In the genomic region with DNA sequence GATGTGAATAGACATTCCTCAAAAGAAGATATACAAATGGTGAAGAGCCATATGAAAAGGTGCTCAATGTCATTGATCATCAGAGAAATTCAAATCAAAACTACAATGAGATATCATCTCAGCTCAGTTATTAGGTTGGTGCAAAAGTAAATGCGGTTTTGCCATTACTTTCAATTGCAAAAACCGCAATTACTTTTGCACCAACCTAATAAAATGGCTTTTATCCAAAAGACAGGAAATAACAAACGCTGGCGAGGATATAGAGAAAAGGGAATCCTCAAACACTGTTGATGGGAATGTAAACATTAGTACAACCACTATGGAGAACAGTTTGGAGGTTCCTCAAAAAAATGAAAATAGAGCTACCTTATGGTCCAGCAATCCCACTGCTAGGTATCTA, we compare ENCODE assay signal across 38 cellular contexts. TPM values are rescaled to one million over a fixed set of nuclear protein-coding genes. Genes with fewer than 3 reads are reported as not detected.
"Had no signal": no experiment of that assay in that cellular context is flagged by ENCODE, and none has a peak within 500 bp of the region (broad histone marks: within the 10 kb centered on the region; RNA-seq: fewer than 3 reads in every experiment).

No MANE protein-coding gene starts in this region.

- H3K9me3 ChIP-seq: adrenal gland, esophagus muscularis mucosa, gastrocnemius medialis had no signal

- H3K4me3 Mint-ChIP-seq: activated B cell treated with CpG ODN at 0.5 μM for 24 hours; activated CD8-positive, alpha-beta T cell treated with anti-CD3 and anti-CD28 coated beads for 36 hours; activated naive CD4-positive, alpha-beta T cell treated with anti-CD3 and anti-CD28 coated beads, Interleukin-2, amount 50 U/mL, for 24 hours; activated naive CD8-positive, alpha-beta T cell treated with anti-CD3 and anti-CD28 coated beads for 36 hours; activated naive CD8-positive, alpha-beta T cell treated with anti-CD3 and anti-CD28 coated beads, Interleukin-2, amount 50 U/mL, for 24 hours; activated T-cell treated with anti-CD3 and anti-CD28 coated beads, Interleukin-2, amount 50 U/mL, for 4 hours; activated T-helper 17 cell treated with anti-CD3 and anti-CD28 coated beads, Interleukin-2, amount 50 U/mL, for 72 hours; brain; effector memory CD8-positive, alpha-beta T cell; T-helper 17 cell; T-helper 2 cell treated with Interferon-gamma antibody and Interleukin-4, amounts not matched to agents 5 μg/mL and 100 μg/mL, for 36 hours had no signal

- H3K27me3 Mint-ChIP-seq: activated B cell treated with CpG ODN at 0.5 μM for 24 hours; activated CD8-positive, alpha-beta T cell treated with anti-CD3 and anti-CD28 coated beads for 36 hours; activated naive CD4-positive, alpha-beta T cell treated with anti-CD3 and anti-CD28 coated beads, Interleukin-2, amount 50 U/mL, for 24 hours; brain; T-helper 17 cell had no signal

- H3K27ac ChIP-seq: adrenal gland, breast epithelium, cardiac muscle cell, coronary artery, esophagus muscularis mucosa, foreskin keratinocyte, gastrocnemius medialis, WERI-Rb-1 had no signal

- H3K4me1 ChIP-seq: adrenal gland, breast epithelium, esophagus muscularis mucosa, foreskin keratinocyte, gastrocnemius medialis, heart left ventricle had no signal

- ATAC-seq: activated CD4-positive, CD25-positive, alpha-beta regulatory T cell treated with anti-CD3 and anti-CD28 coated beads, Interleukin-2, amount 50 U/mL, for 24 hours; activated CD8-positive, alpha-beta T cell treated with anti-CD3 and anti-CD28 coated beads for 36 hours; activated naive CD8-positive, alpha-beta T cell treated with anti-CD3 and anti-CD28 coated beads, Interleukin-2, amount 50 U/mL, for 24 hours; activated T-cell treated with anti-CD3 and anti-CD28 coated beads, Interleukin-2, amount 50 U/mL, for 4 hours; activated T-helper 17 cell treated with anti-CD3 and anti-CD28 coated beads, Interleukin-2, amount 50 U/mL, for 72 hours; effector memory CD8-positive, alpha-beta T cell; foreskin keratinocyte; gastrocnemius medialis; heart left ventricle; T-helper 17 cell had no signal

- H3K4me1 Mint-ChIP-seq: activated B cell treated with CpG ODN at 0.5 μM for 24 hours; activated naive CD4-positive, alpha-beta T cell treated with anti-CD3 and anti-CD28 coated beads, Interleukin-2, amount 50 U/mL, for 24 hours; activated naive CD8-positive, alpha-beta T cell treated with anti-CD3 and anti-CD28 coated beads, Interleukin-2, amount 50 U/mL, for 24 hours; activated T-helper 17 cell treated with anti-CD3 and anti-CD28 coated beads, Interleukin-2, amount 50 U/mL, for 72 hours; brain had no signal

- H3K27ac Mint-ChIP-seq: activated B cell treated with CpG ODN at 0.5 μM for 24 hours; activated CD8-positive, alpha-beta T cell treated with anti-CD3 and anti-CD28 coated beads for 36 hours; activated naive CD4-positive, alpha-beta T cell treated with anti-CD3 and anti-CD28 coated beads, Interleukin-2, amount 50 U/mL, for 24 hours; activated naive CD8-positive, alpha-beta T cell treated with anti-CD3 and anti-CD28 coated beads for 36 hours; activated naive CD8-positive, alpha-beta T cell treated with anti-CD3 and anti-CD28 coated beads, Interleukin-2, amount 50 U/mL, for 24 hours; activated T-helper 17 cell treated with anti-CD3 and anti-CD28 coated beads, Interleukin-2, amount 50 U/mL, for 72 hours; brain; effector memory CD8-positive, alpha-beta T cell; T-helper 17 cell; T-helper 2 cell treated with Interferon-gamma antibody and Interleukin-4, amounts not matched to agents 5 μg/mL and 100 μg/mL, for 36 hours had no signal

- H3K9me3 Mint-ChIP-seq: activated CD8-positive, alpha-beta T cell treated with anti-CD3 and anti-CD28 coated beads for 36 hours; activated naive CD4-positive, alpha-beta T cell treated with anti-CD3 and anti-CD28 coated beads, Interleukin-2, amount 50 U/mL, for 24 hours; activated naive CD8-positive, alpha-beta T cell treated with anti-CD3 and anti-CD28 coated beads, Interleukin-2, amount 50 U/mL, for 24 hours; activated T-cell treated with anti-CD3 and anti-CD28 coated beads, Interleukin-2, amount 50 U/mL, for 4 hours; activated T-helper 17 cell treated with anti-CD3 and anti-CD28 coated beads, Interleukin-2, amount 50 U/mL, for 72 hours; effector memory CD8-positive, alpha-beta T cell; T-helper 2 cell treated with Interferon-gamma antibody and Interleukin-4, amounts not matched to agents 5 μg/mL and 100 μg/mL, for 36 hours had no signal

- H3K4me3 ChIP-seq: adrenal gland, breast epithelium, cardiac muscle cell, coronary artery, esophagus muscularis mucosa, gastrocnemius medialis, heart left ventricle had no signal

- DNase-seq: activated B cell treated with CpG ODN at 0.5 μM for 24 hours; activated CD4-positive, alpha-beta T cell treated with anti-CD3 and anti-CD28 coated beads for 48 hours; activated CD4-positive, alpha-beta T cell treated with anti-CD3 and anti-CD28 coated beads, Interleukin-2, amount 50 U/mL, for 1 hour; activated CD4-positive, alpha-beta T cell treated with anti-CD3 and anti-CD28 coated beads, Interleukin-2, amount 50 U/mL, for 48 hours; activated CD8-positive, alpha-beta memory T cell treated with anti-CD3 and anti-CD28 coated beads for 24 hours; activated CD8-positive, alpha-beta T cell treated with anti-CD3 and anti-CD28 coated beads for 36 hours; activated effector memory CD4-positive, alpha-beta T cell treated with Interleukin-2 at 50 U/mL for 16 hours; activated gamma-delta T cell treated with Interleukin-2 at 50 U/mL for 16 hours; activated naive CD4-positive, alpha-beta T cell treated with Interleukin-2 at 50 U/mL for 16 hours; activated naive CD8-positive, alpha-beta T cell treated with anti-CD3 and anti-CD28 coated beads for 36 hours; activated naive CD8-positive, alpha-beta T cell treated with anti-CD3 and anti-CD28 coated beads, Interleukin-2, amount 50 U/mL, for 24 hours; activated T-cell treated with anti-CD3 and anti-CD28 coated beads, Interleukin-2, amount 50 U/mL, for 4 hours; adrenal gland; amygdala; aorta; central memory CD4-positive, alpha-beta T cell; cerebellar nuclear complex; dermis blood vessel endothelial cell; effector CD4-positive, alpha-beta T cell; effector memory CD8-positive, alpha-beta T cell; erythroblast; foreskin keratinocyte; gastrocnemius medialis; glutamatergic neuron; heart left ventricle; T-helper 1 cell; T-helper 17 cell; T1000; WERI-Rb-1 had no signal

- H3K27me3 ChIP-seq: adrenal gland, breast epithelium, cardiac muscle cell, esophagus muscularis mucosa, foreskin keratinocyte, gastrocnemius medialis, heart left ventricle had no signal

- H3K36me3 Mint-ChIP-seq: activated naive CD4-positive, alpha-beta T cell treated with anti-CD3 and anti-CD28 coated beads, Interleukin-2, amount 50 U/mL, for 24 hours; activated naive CD8-positive, alpha-beta T cell treated with anti-CD3 and anti-CD28 coated beads for 36 hours; brain had no signal

- H3K36me3 ChIP-seq: adrenal gland, breast epithelium, cardiac muscle cell, esophagus muscularis mucosa, gastrocnemius medialis, heart left ventricle, WERI-Rb-1 had no signal

RNA-seq across cellular contexts. Expression of a gene that starts 5.1 kb away (rescaled TPM):
- total RNA-seq: foreskin keratinocyte had no signal

RNA-seq across cellular contexts. Expression of a gene that starts 52.6 kb away (rescaled TPM):
- total RNA-seq: activated B cell treated with CpG ODN at 0.5 μM for 24 hours; activated CD8-positive, alpha-beta T cell treated with anti-CD3 and anti-CD28 coated beads for 36 hours; activated naive CD8-positive, alpha-beta T cell treated with anti-CD3 and anti-CD28 coated beads for 36 hours; activated T-cell treated with anti-CD3 and anti-CD28 coated beads, Interleukin-2, amount 50 U/mL, for 4 hours; activated T-helper 17 cell treated with anti-CD3 and anti-CD28 coated beads, Interleukin-2, amount 50 U/mL, for 72 hours; aorta; cardiac muscle cell; esophagus muscularis mucosa; foreskin keratinocyte; gastrocnemius medialis; heart left ventricle; T-helper 17 cell had no signal
